10 cellular contexts compared by ENCODE assay signal in genomic region chr6:129889580-129889979, GRCh38. TPM values are rescaled to one million over a fixed set of nuclear protein-coding genes. Genes with fewer than 3 reads are reported as not detected.
DNase-seq lines count a peak whose midpoint lies in the region; ATAC-seq and TF ChIP-seq lines count a peak whose summit lies in the region.
"Had no signal": no experiment of that assay in that cellular context is flagged by ENCODE, and none has a peak within 500 bp of the region (broad histone marks: within the 10 kb centered on the region; RNA-seq: fewer than 3 reads in every experiment).

No MANE protein-coding gene starts in this region.

- POLR2A ChIA-PET in BJ (lab: Charles Lee), result interaction anchor here (0.6 kb wide), 1 partner anchor 30 kb away, joined by 5 read pairs; no protein-coding TSS in a partner anchor

- H3K4me1 Mint-ChIP-seq in HFFc6 (ENCODE audit: low read depth), result peaks cover 38% of the 10 kb centered on the region

- H3K4me3 ChIP-seq in BJ (ENCODE audit: low read depth, low read length) (no peak overlapping the region), adipocyte (ENCODE audit: low read length) (peak overlapping the region; percentile 23)

- no peaks in the 10 kb centered on the region for H3K9me3 ChIP-seq in adipocyte (ENCODE audit: control insufficient read depth, low read length)
- H3K9me3 ChIP-seq: neutrophil had no signal

- no peak for ATAC-seq in HG03520 (IDR thresholded peaks at IDR 0.05; ENCODE audit: unreplicated experiment)

- H3K27me3 ChIP-seq in BJ (ENCODE audit: control insufficient read depth, insufficient read depth, low read length) (no peaks in the 10 kb centered on the region), adipocyte (replicated peaks; ENCODE audit: control insufficient read depth, insufficient read depth, low read length) (no peaks in the 10 kb centered on the region)
- H3K27me3 ChIP-seq: neutrophil had no signal

- no peaks in the 10 kb centered on the region for H3K27me3 Mint-ChIP-seq in HFFc6 (ENCODE audit: insufficient read depth)

- no peaks in the 10 kb centered on the region for H3K36me3 Mint-ChIP-seq in HFFc6 (ENCODE audit: low read depth)

- CTCF ChIA-PET in BJ (lab: Yijun Ruan, JAX), result interaction anchor here (1.2 to 2.0 kb wide), 3 partner anchors 47 to 161 kb away, joined by 3 to 7 read pairs (median 3); no protein-coding TSS in a partner anchor

- H3K4me3 Mint-ChIP-seq in HFFc6, result no peak overlapping the region
- H3K4me3 Mint-ChIP-seq: activated CD4-positive, alpha-beta T cell treated with anti-CD3 and anti-CD28 coated beads, Interleukin-2, amount 10 ng/mL, durations not matched to agents 24 days and 14 days had no signal

- in situ Hi-C loops in GM13977 (cut with MboI; ENCODE audit: low pct_unique_long_range_greater_than_20kb, low sequenced_read_pairs, unreplicated experiment), result no loop called here

- no peak overlapping the region for H3K9ac ChIP-seq in adipocyte (ENCODE audit: low read length)

- H3K36me3 ChIP-seq in BJ (ENCODE audit: control insufficient read depth, insufficient read depth, low read length) (no peaks in the 10 kb centered on the region), adipocyte (ENCODE audit: control insufficient read depth, insufficient read depth, low read length, severe bottlenecking) (no peaks in the 10 kb centered on the region)
- H3K36me3 ChIP-seq: neutrophil had no signal

- no peak for TF ChIP-seq CTCF in BJ (IDR thresholded peaks at IDR 0.05; ENCODE audit: insufficient read depth, low read depth, low read length)
- no peak for TF ChIP-seq CTCF in HFFc6 (IDR thresholded peaks at IDR 0.05)
- TF ChIP-seq CTCF in GM13977 (IDR thresholded peaks at IDR 0.05; ENCODE audit: extremely low read depth, insufficient read depth, missing control alignments), result no peak

- peaks cover 24% of the 10 kb centered on the region for H3K4me1 ChIP-seq in adipocyte (ENCODE audit: control insufficient read depth, insufficient read depth, low read length)

- H3K9me3 Mint-ChIP-seq in HFFc6, result no peaks in the 10 kb centered on the region
- H3K9me3 Mint-ChIP-seq: activated CD4-positive, alpha-beta T cell treated with anti-CD3 and anti-CD28 coated beads, Interleukin-2, amount 10 ng/mL, durations not matched to agents 24 days and 14 days had no signal

- DNase-seq in BJ (ENCODE audit: low read depth) (peak; percentile 56), HFFc6 (peak; percentile 72), adipocyte (ENCODE audit: low read depth) (peak; percentile 85), kidney glomerular epithelial cell (lab: John Stamatoyannopoulos, UW) (peak; percentile 35), NCI-H69 (lab: John Stamatoyannopoulos, UW) (no peak), GM13977 (ENCODE audit: low spot score) (no peak)
- DNase-seq: activated CD4-positive, alpha-beta T cell treated with anti-CD3 and anti-CD28 coated beads, Interleukin-2, amount 10 ng/mL, durations not matched to agents 24 days and 14 days had no signal

- H3K27ac Mint-ChIP-seq in HFFc6, result peak overlapping the region; percentile 49
- H3K27ac Mint-ChIP-seq: activated CD4-positive, alpha-beta T cell treated with anti-CD3 and anti-CD28 coated beads, Interleukin-2, amount 10 ng/mL, durations not matched to agents 24 days and 14 days had no signal

RNA-seq across cellular contexts. Expression of gene TMEM244, which starts 28.5 kb away (rescaled TPM):
- not detected in 2 replicates for polyA plus RNA-seq in BJ (2011; rRNA removed)
- not detected in 2 replicates for polyA minus RNA-seq in BJ (2011; rRNA and poly(A)+ RNA removed)
- total RNA-seq in HFFc6 (2021; fragmentation: NEBNext Ultra II Directional; extraction: Animal tissue kit (Norgen Biotek cat#: 25700)), result not detected
- total RNA-seq: activated CD4-positive, alpha-beta T cell treated with anti-CD3 and anti-CD28 coated beads, Interleukin-2, amount 10 ng/mL, durations not matched to agents 24 days and 14 days; OCI-LY7 had no signal

Comparison
In these comparisons a context has a peak if more than half of its experiments do, and no peak if none do; other contexts are left out.
1. DNase-seq: peak in BJ (single experiment), HFFc6 (single experiment), adipocyte (single experiment) and kidney glomerular epithelial cell (single experiment); none in NCI-H69 (single experiment) and GM13977 (single experiment).